ENCODE assay signal across 31 cellular contexts in the genomic region with DNA sequence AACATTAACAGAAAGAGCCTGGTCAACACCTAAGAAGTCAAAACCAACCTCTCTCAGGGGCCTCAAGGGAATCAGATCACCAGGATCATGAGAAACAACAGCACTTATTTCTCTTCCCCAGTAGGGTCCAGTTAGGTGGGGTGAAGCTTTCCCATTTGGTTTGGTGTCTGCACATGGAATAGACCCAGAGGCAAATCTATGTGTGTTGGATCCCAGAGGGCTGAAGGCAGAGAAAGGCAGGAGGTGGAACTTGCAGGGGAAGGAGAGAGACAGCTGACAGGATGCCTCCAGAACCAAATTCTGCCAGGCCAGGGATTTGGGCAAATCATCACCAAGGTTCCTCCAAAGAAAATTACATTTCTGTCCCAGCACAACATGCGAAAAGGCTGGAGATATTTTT.
"Had no signal": no experiment of that assay in that cellular context is flagged by ENCODE, and none has a peak within 500 bp of the region (broad histone marks: within the 10 kb centered on the region; RNA-seq: fewer than 3 reads in every experiment).

No MANE protein-coding gene starts in this region.

- H3K27ac Mint-ChIP-seq: natural killer cell; nephron; neural progenitor cell; progenitor cell of endocrine pancreas; stimulated activated memory B cell treated with anti-CD40 and anti-IgM and Interleukin-4, amounts not matched to agents 10 μg/mL and 1 μg/mL and 100 μg/mL, for 72 hours; stimulated activated naive CD8-positive, alpha-beta T cell treated with anti-CD3 and anti-CD28 coated beads, Interleukin-15, amount 100 ng/mL, for 72 hours; type B pancreatic cell had no signal

- H3K4me3 ChIP-seq: neural progenitor cell, ovary, psoas muscle, skin epidermis, smooth muscle cell, spleen, suprapubic skin, testis, tibial artery, transverse colon, upper lobe of right lung, uterus had no signal

- H3K27ac ChIP-seq: neural progenitor cell, ovary, parathyroid adenoma, psoas muscle, skin epidermis, spleen, suprapubic skin, testis, tibial artery, transverse colon, upper lobe of right lung, uterus had no signal

- H3K4me1 ChIP-seq: parathyroid adenoma, psoas muscle, spleen, suprapubic skin, testis, tibial artery, transverse colon, upper lobe of right lung, uterus had no signal

- H3K9ac ChIP-seq: neural progenitor cell, parathyroid adenoma had no signal

- H3K36me3 Mint-ChIP-seq: natural killer cell; neural progenitor cell; stimulated activated memory B cell treated with anti-CD40 and anti-IgM and Interleukin-4, amounts not matched to agents 10 μg/mL and 1 μg/mL and 100 μg/mL, for 72 hours; type B pancreatic cell had no signal

- H3K9me3 ChIP-seq: ovary, psoas muscle, spleen, suprapubic skin, testis, tibial artery, transverse colon, upper lobe of right lung, uterus had no signal

- H3K36me3 ChIP-seq: neural progenitor cell, ovary, spleen, suprapubic skin, tibial artery, transverse colon, upper lobe of right lung, uterus had no signal

- ATAC-seq: natural killer cell; psoas muscle; right cardiac atrium; sciatic nerve; stimulated activated memory B cell treated with anti-CD40 and anti-IgM and Interleukin-4, amounts not matched to agents 10 μg/mL and 1 μg/mL and 100 μg/mL, for 72 hours; stimulated activated naive CD8-positive, alpha-beta T cell treated with anti-CD3 and anti-CD28 coated beads, Interleukin-15, amount 100 ng/mL, for 72 hours; stimulated activated naive CD8-positive, alpha-beta T cell treated with anti-CD3 and anti-CD28 coated beads, Interleukin-15, Interleukin-2, amounts not matched to agents 100 U/mL and 50 U/mL, for 24 hours had no signal

- H3K9me3 Mint-ChIP-seq: natural killer cell; nephron; stimulated activated memory B cell treated with anti-CD40 and anti-IgM and Interleukin-4, amounts not matched to agents 10 μg/mL and 1 μg/mL and 100 μg/mL, for 72 hours; stimulated activated naive CD8-positive, alpha-beta T cell treated with anti-CD3 and anti-CD28 coated beads, Interleukin-15, amount 100 ng/mL, for 72 hours; type B pancreatic cell had no signal

- H3K4me1 Mint-ChIP-seq: natural killer cell; stimulated activated memory B cell treated with anti-CD40 and anti-IgM and Interleukin-4, amounts not matched to agents 10 μg/mL and 1 μg/mL and 100 μg/mL, for 72 hours; stimulated activated naive CD8-positive, alpha-beta T cell treated with anti-CD3 and anti-CD28 coated beads, Interleukin-15, amount 100 ng/mL, for 72 hours had no signal

- H3K27me3 ChIP-seq: neural progenitor cell, ovary, testis, uterus had no signal

- H3K4me3 Mint-ChIP-seq: natural killer cell; nephron; neural progenitor cell; stimulated activated memory B cell treated with anti-CD40 and anti-IgM and Interleukin-4, amounts not matched to agents 10 μg/mL and 1 μg/mL and 100 μg/mL, for 72 hours; stimulated activated naive CD8-positive, alpha-beta T cell treated with anti-CD3 and anti-CD28 coated beads, Interleukin-15, amount 100 ng/mL, for 72 hours; type B pancreatic cell had no signal

- DNase-seq: natural killer cell; occipital lobe; ovary; posterior cingulate gyrus; psoas muscle; right cardiac atrium; spleen; stimulated activated CD4-positive, alpha-beta T cell treated with anti-CD3 and anti-CD28 coated beads, Interleukin-12 subunit alpha, Interleukin-12 subunit beta, amount 100 ng/mL, for 4 hours; stimulated activated CD4-positive, alpha-beta T cell treated with anti-CD3 and anti-CD28 coated beads, Interleukin-1b, Interleukin-23, amount 100 ng/mL, for 48 hours; stimulated activated CD4-positive, alpha-beta T cell treated with anti-CD3 and anti-CD28 coated beads, Interleukin-4, amount 100 ng/mL, for 1 hour; stimulated activated CD4-positive, alpha-beta T cell treated with anti-CD3 and anti-CD28 coated beads, Interleukin-4, amount 100 ng/mL, for 4 hours; stimulated activated CD8-positive, alpha-beta memory T cell treated with anti-CD3 and anti-CD28 coated beads, Interleukin-4, amount 100 ng/mL, for 48 hours; stimulated activated naive CD4-positive, alpha-beta T cell; stimulated activated naive CD8-positive, alpha-beta T cell treated with anti-CD3 and anti-CD28 coated beads, Interleukin-15, amount 100 ng/mL, for 72 hours; stimulated activated naive CD8-positive, alpha-beta T cell treated with anti-CD3 and anti-CD28 coated beads, Interleukin-15, Interleukin-2, amounts not matched to agents 100 U/mL and 50 U/mL, for 24 hours; substantia nigra; testis; tibial artery; transverse colon; upper lobe of right lung; uterus had no signal
